9 cellular contexts compared by ENCODE assay signal in the genomic region with DNA sequence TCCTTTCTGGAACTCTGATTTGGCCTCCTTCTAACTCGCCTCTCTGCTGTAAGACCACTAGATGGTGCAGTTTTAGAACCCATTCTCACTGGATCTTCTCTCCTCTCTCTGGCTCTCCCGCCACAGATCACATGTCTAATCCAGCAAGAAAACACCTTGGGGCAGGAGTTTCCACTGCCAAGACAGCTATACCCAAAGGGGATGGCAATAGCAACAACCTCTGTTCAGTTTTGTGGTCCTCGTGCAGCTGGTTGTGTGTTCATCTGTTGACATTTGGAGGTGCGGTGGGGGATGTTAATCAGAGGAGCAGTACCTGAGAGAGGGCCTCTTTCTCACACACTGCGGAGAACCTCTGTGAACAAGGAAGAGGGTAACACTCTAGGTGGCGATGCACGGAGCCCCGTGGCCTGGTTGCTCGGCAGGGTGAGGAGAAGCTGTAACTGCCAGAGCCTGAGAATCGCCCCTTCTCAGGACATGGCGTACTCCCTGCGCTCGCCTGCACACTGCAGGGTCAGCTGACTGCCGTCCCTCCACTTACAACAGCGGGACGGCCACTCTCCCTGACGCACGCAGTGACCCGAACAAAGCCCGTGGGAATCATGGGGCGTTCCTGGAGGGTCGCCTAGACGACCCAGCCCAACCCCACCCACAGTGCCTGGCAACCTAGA. TPM values are rescaled to one million over a fixed set of nuclear protein-coding genes. Genes with fewer than 3 reads are reported as not detected.
DNase-seq lines count a peak whose midpoint lies in the region; ATAC-seq, FAIRE-seq and TF ChIP-seq lines count a peak whose summit lies in the region.
"Had no signal": no experiment of that assay in that cellular context is flagged by ENCODE, and none has a peak within 500 bp of the region (broad histone marks: within the 10 kb centered on the region; RNA-seq: fewer than 3 reads in every experiment).

Gene TEX55 (plus strand): TSS at position 666 of the 668 bp plus-strand sequence. CDS start 25 bp downstream, outside the sequence.

- intact Hi-C loops in Calu3 (cut with micrococcal nuclease; ENCODE audit: unreplicated experiment) = loop anchor here (1.0 to 5.0 kb wide), 3 partner anchors 37 to 96 kb away; no protein-coding TSS in a partner anchor
- intact Hi-C loops in PC-3 (cut with micrococcal nuclease) = loop anchor here (1.0 to 5.0 kb wide), 3 partner anchors 61 to 537 kb away; no protein-coding TSS in a partner anchor
- intact Hi-C loops in endothelial cell of umbilical vein (cut with micrococcal nuclease) = loop anchor here (1.0 kb wide), 1 partner anchor 96 kb away; no protein-coding TSS in a partner anchor

- H3K27ac ChIP-seq in PC-3 (ENCODE audit: low read length) = peak within 1 kb of the TSS; percentile 2; the same call in 1 of the 2 replicates
- H3K27ac ChIP-seq in endothelial cell of umbilical vein (ENCODE audit: insufficient read depth, low read depth, low read length) = no peak within 1 kb of the TSS

- no peak for TF ChIP-seq CTCF in Calu3 (IDR thresholded peaks at IDR 0.05; ENCODE audit: unreplicated experiment)
- TF ChIP-seq CTCF in PC-3 (conservative IDR thresholded peaks at IDR 0.05; ENCODE audit: low read depth, low read length) = peak; percentile 94
- peak; percentile 54 to 60 for TF ChIP-seq CTCF in endothelial cell of umbilical vein (IDR thresholded peaks at IDR 0.05; ENCODE audit: extremely low read depth in 1 of 2, insufficient read depth in 1 of 2, low read depth in 1 of 2, low read length in 2 of 2)

- no peak within 1 kb of the TSS for H3K4me3 Mint-ChIP-seq in Calu3 (ENCODE audit: low read depth, unreplicated experiment)

- H3K9me3 Mint-ChIP-seq in Calu3 (ENCODE audit: low read depth, unreplicated experiment) = no peaks in the 10 kb centered on the region

- dilution Hi-C loops in endothelial cell of umbilical vein (cut with MboI; ENCODE audit: extremely low pct_ligation_motif_present, low sequenced_read_pairs) = no loop called here

- peaks cover 25% of the 10 kb centered on the region for H3K4me1 ChIP-seq in PC-3 (ENCODE audit: insufficient read depth, low read length)
- H3K4me1 ChIP-seq in endothelial cell of umbilical vein (ENCODE audit: control insufficient read depth, extremely low read depth, insufficient read depth, low read length) = no peaks in the 10 kb centered on the region

- H3K4me2 ChIP-seq in PC-3 (ENCODE audit: low read length) (no peak within 1 kb of the TSS), endothelial cell of umbilical vein (ENCODE audit: insufficient read depth, low read length) (no peak within 1 kb of the TSS)

- BruUV-seq in Calu3 (replicated peaks; lab: Mats Ljungman, UMichigan) (no TSS peak), PC-3 (replicated peaks; lab: Mats Ljungman, UMichigan) (no TSS peak), endothelial cell of umbilical vein (replicated peaks; lab: Mats Ljungman, UMichigan) (no TSS peak)

- H4K20me1 ChIP-seq in PC-3 (ENCODE audit: low read length) (no peaks in the 10 kb centered on the region), endothelial cell of umbilical vein (replicated peaks; ENCODE audit: control insufficient read depth, extremely low read depth, insufficient read depth, low read length) (no peaks in the 10 kb centered on the region)

- no peak within 1 kb of the TSS for H3K9ac ChIP-seq in PC-3 (ENCODE audit: low read length)
- H3K9ac ChIP-seq in endothelial cell of umbilical vein (replicated peaks; ENCODE audit: extremely low read depth, insufficient read depth, low read length) = no peak within 1 kb of the TSS

- H3K9me2 ChIP-seq in PC-3 (replicated peaks; ENCODE audit: low read length) = no peaks in the 10 kb centered on the region

- no peak within 1 kb of the TSS for H3K4me3 ChIP-seq in PC-3 (ENCODE audit: low read length)
- H3K4me3 ChIP-seq in endothelial cell of umbilical vein (replicated peaks in 1 of 3; ENCODE audit: insufficient read depth in 1 of 3, low read depth in 1 of 3, low read length in 3 of 3) = no peak within 1 kb of the TSS

- peaks cover 18% of the 10 kb centered on the region for H3K4me1 Mint-ChIP-seq in Calu3 (ENCODE audit: low read depth, unreplicated experiment)

- H2AFZ ChIP-seq in PC-3 (ENCODE audit: low read length) = peak within 1 kb of the TSS; percentile 60
- no peak within 1 kb of the TSS for H2AFZ ChIP-seq in endothelial cell of umbilical vein (ENCODE audit: low read depth, low read length)

- no peaks in the 10 kb centered on the region for H3K36me3 ChIP-seq in PC-3 (ENCODE audit: low read depth, low read length)
- no peaks in the 10 kb centered on the region for H3K36me3 ChIP-seq in endothelial cell of umbilical vein (ENCODE audit: control insufficient read depth in 2 of 2, extremely low read depth in 1 of 2, insufficient read depth in 2 of 2, low read length in 2 of 2)

- CTCF ChIA-PET in Calu3 (lab: Charles Lee) (interaction anchor here (0.6 to 2.3 kb wide), 4 partner anchors 9 to 263 kb away, joined by 3 to 13 read pairs (median 3); partner anchors contain the start of gene B4GALT4), PC-3 (lab: Charles Lee) (no interaction called here), endothelial cell of umbilical vein (lab: Charles Lee) (interaction anchor here (4.5 kb wide), 1 partner anchor 95 kb away, joined by 33 read pairs; the partner anchor contains the start of gene B4GALT4)

- peak within 1 kb of the TSS; percentile 21 for H3K27ac Mint-ChIP-seq in Calu3 (ENCODE audit: unreplicated experiment)

- H3K9me1 ChIP-seq in endothelial cell of umbilical vein (replicated peaks; ENCODE audit: control insufficient read depth, extremely low read depth, insufficient read depth, low read length) = no peaks in the 10 kb centered on the region

- peak; percentile 83 for ATAC-seq in GM18907 (IDR thresholded peaks at IDR 0.05; ENCODE audit: unreplicated experiment)
- peak; percentile 74 for ATAC-seq in HG03565 (IDR thresholded peaks at IDR 0.05; ENCODE audit: unreplicated experiment)
- ATAC-seq in PC-3 = peak; percentile 75

- POLR2A ChIA-PET in PC-3 (lab: Charles Lee; ENCODE audit: unreplicated experiment) (interaction anchor here (1.3 kb wide), 1 partner anchor 96 kb away, joined by 4 read pairs; the partner anchor contains the start of gene B4GALT4), endothelial cell of umbilical vein (lab: Charles Lee) (no interaction called here)

- peak; percentile 35 for DNase-seq in Calu3
- DNase-seq in PC-3 = peak; percentile 87
- peak; percentile 30 for DNase-seq in endothelial cell of umbilical vein (ENCODE audit: low read depth, low spot score)
- peak; percentile 43 for DNase-seq in myocyte (ENCODE audit: low read depth)
- no peak for DNase-seq in mesenteric fat pad (ENCODE audit: low spot score)
- no peak for DNase-seq in GF-D8 (lab: John Stamatoyannopoulos, UW)

- H3K9me3 ChIP-seq in PC-3 (ENCODE audit: low read length) (no peaks in the 10 kb centered on the region), endothelial cell of umbilical vein (replicated peaks; ENCODE audit: control insufficient read depth, insufficient read depth, low read length) (no peaks in the 10 kb centered on the region)

- no peaks in the 10 kb centered on the region for H3K27me3 ChIP-seq in PC-3 (ENCODE audit: low read length)
- no peaks in the 10 kb centered on the region for H3K27me3 ChIP-seq in endothelial cell of umbilical vein (ENCODE audit: control insufficient read depth in 2 of 2, insufficient read depth in 2 of 2, low read length in 2 of 2)

- H3F3A ChIP-seq in PC-3 (ENCODE audit: low read length, unreplicated experiment) = no peaks in the 10 kb centered on the region

- no peaks in the 10 kb centered on the region for H3K36me3 Mint-ChIP-seq in Calu3 (ENCODE audit: insufficient read depth, unreplicated experiment)

- no peak for FAIRE-seq in endothelial cell of umbilical vein (lab: Jason Lieb, UNC)

- TF ChIP-seq POLR2A in endothelial cell of umbilical vein (IDR thresholded peaks at IDR 0.05; ENCODE audit: low read depth, low read length) = no peak

- H3K79me2 ChIP-seq in PC-3 (ENCODE audit: low read length) = no peaks in the 10 kb centered on the region
- H3K79me2 ChIP-seq in endothelial cell of umbilical vein (ENCODE audit: control insufficient read depth, insufficient read depth, low read length) = no peaks in the 10 kb centered on the region

- no peaks in the 10 kb centered on the region for H3K27me3 Mint-ChIP-seq in Calu3 (ENCODE audit: unreplicated experiment)

TF ChIP-seq in endothelial cell of umbilical vein, 7 proteins besides CTCF, POLR2A, EP300 and RAD21:
- TF ChIP-seq FOS (IDR thresholded peaks at IDR 0.05; ENCODE audit: borderline replicate concordance, insufficient read depth, low read length) (no peak), MAX (IDR thresholded peaks at IDR 0.05; ENCODE audit: insufficient read depth, insufficient read length) (no peak), MYC (IDR thresholded peaks at IDR 0.05; ENCODE audit: low read depth, low read length) (no peak), JUN (IDR thresholded peaks at IDR 0.05; ENCODE audit: borderline replicate concordance, insufficient read depth, insufficient read length, low read depth) (no peak), POLR2AphosphoS5 (IDR thresholded peaks at IDR 0.05; ENCODE audit: insufficient read depth, low read depth, low read length) (no peak), GATA2 (IDR thresholded peaks at IDR 0.05; ENCODE audit: insufficient read depth, insufficient read length, low read depth, low read length) (no peak), EZH2 (IDR thresholded peaks at IDR 0.05; ENCODE audit: borderline replicate concordance, low read depth, low read length, severe bottlenecking) (no peak)

RNA-seq across cellular contexts. Expression of gene TEX55, which starts in this region (rescaled TPM):
- total RNA-seq in Calu3 (2022) = not detected in 2 replicates
- total RNA-seq in PC-3 (2014; rRNA removed) = 0.33 TPM in 1 of 2 replicates, not detected in the other
- total RNA-seq in endothelial cell of umbilical vein = not detected in 2 replicates
- not detected in 2 replicates for polyA plus RNA-seq in endothelial cell of umbilical vein
- polyA plus RNA-seq in endothelial cell of umbilical vein (2011; cell fraction: cytosol; rRNA removed) = not detected in 2 replicates
- not detected in 2 replicates for polyA plus RNA-seq in endothelial cell of umbilical vein (2011; cell fraction: nucleus; rRNA removed)
- polyA plus RNA-seq in endothelial cell of umbilical vein (2012) = not detected in 2 replicates
- not detected in 2 replicates for polyA minus RNA-seq in endothelial cell of umbilical vein
- not detected for polyA minus RNA-seq in endothelial cell of umbilical vein (2011; cell fraction: cytosol; rRNA and poly(A)+ RNA removed)
- polyA minus RNA-seq in endothelial cell of umbilical vein (2011; cell fraction: nucleus; rRNA and poly(A)+ RNA removed) = not detected in 2 replicates
- not detected in 2 replicates for total RNA-seq in myocyte
- polyA plus RNA-seq in myocyte (2012) = not detected
- total RNA-seq in mesenteric fat pad = not detected
- total RNA-seq: T-helper 2 cell treated with Interferon-gamma antibody and Interleukin-4, amounts not matched to agents 100 ng/mL and 5 ng/mL, for 36 hours had no signal

Comparison
In these comparisons a context has a peak if more than half of its experiments do, and no peak if none do; other contexts are left out.
1. Peak in DNase-seq in Calu3; RNA of the gene not detected or under 1 TPM.
2. Peak in DNase-seq, ATAC-seq and H3K27ac ChIP-seq in PC-3; RNA of the gene not detected or under 1 TPM.
3. Peak in DNase-seq in endothelial cell of umbilical vein; RNA of the gene not detected or under 1 TPM.
4. Peak in DNase-seq in myocyte; RNA of the gene not detected or under 1 TPM.